Comparison of ENCODE assay signal across 1 cellular context in genomic region chr2:47888581-47889280, GRCh38.
TF ChIP-seq lines count a peak whose summit lies in the region.

No MANE protein-coding gene starts in this region.

TF ChIP-seq in K562, 482 proteins besides CTCF, POLR2A, EP300 and RAD21:
- TF ChIP-seq KAT7 (CRISPR knock-in tag; IDR thresholded peaks at IDR 0.05; ENCODE audit: borderline replicate concordance) = no peak
- no peak for TF ChIP-seq ETV6 (IDR thresholded peaks at IDR 0.05; ENCODE audit: borderline replicate concordance in 1 of 2, low read depth in 2 of 2, low read length in 1 of 2)
- TF ChIP-seq ETV6 (CRISPR knock-in tag; IDR thresholded peaks at IDR 0.05; ENCODE audit: borderline replicate concordance) = no peak
- no peak for TF ChIP-seq YY1 (IDR thresholded peaks at IDR 0.05; ENCODE audit: borderline replicate concordance in 1 of 3, control insufficient read depth in 1 of 3, extremely low read depth in 1 of 3, insufficient read depth in 3 of 3, insufficient read length in 1 of 3, insufficient replicate concordance in 2 of 3, low read depth in 1 of 3, low read length in 2 of 3)
